ENCODE assay signal across 8 cellular contexts in genomic region chr1:212285685-212286436, GRCh38. TPM values are rescaled to one million over a fixed set of nuclear protein-coding genes. Genes with fewer than 3 reads are reported as not detected.
DNase-seq lines count a peak whose midpoint lies in the region; ATAC-seq and TF ChIP-seq lines count a peak whose summit lies in the region.

No MANE protein-coding gene starts in this region.

- H3K9me3 Mint-ChIP-seq in type B pancreatic cell: no peaks in the 10 kb centered on the region

- H3K4me1 ChIP-seq in trophoblast cell (ENCODE audit: control insufficient read depth in 1 of 2, insufficient read depth in 2 of 2, low read length in 2 of 2): peaks cover 0 to 6% of the 10 kb centered on the region in 2 experiments

- H3K23ac ChIP-seq in trophoblast cell (ENCODE audit: low read length): no peak overlapping the region

- H3K79me2 ChIP-seq in trophoblast cell (ENCODE audit: control insufficient read depth, insufficient read depth, low read length, poor library complexity): peaks cover 5% of the 10 kb centered on the region

- DNase-seq in Caki2 (ENCODE audit: low read depth): peak; percentile 73
- DNase-seq in HS-27A (ENCODE audit: low read depth): peak; percentile 24
- DNase-seq in RPMI8226: peak; percentile 76
- DNase-seq in activated gamma-delta T cell treated with anti-CD3 and anti-CD28 coated beads, Interleukin-2, amount 50 U/mL, for 16 hours (ENCODE audit: low read depth): peak; percentile 57
- peak in 41 of 42 donors; percentile 45 to 84 (median 67) for DNase-seq in head of caudate nucleus
- DNase-seq in trophoblast cell: peak; percentile 45 to 70
- peak; percentile 74 for DNase-seq in type B pancreatic cell (ENCODE audit: extremely low spot score, unreplicated experiment)

- H3K27me3 ChIP-seq in trophoblast cell (ENCODE audit: insufficient read depth, low read length): no peaks in the 10 kb centered on the region

- peak overlapping the region; percentile 34 for H2AFZ ChIP-seq in trophoblast cell (ENCODE audit: insufficient read depth, low read length, poor library complexity)

- peak overlapping the region; percentile 59 for H3K18ac ChIP-seq in trophoblast cell (ENCODE audit: low read length)

- no peak for TF ChIP-seq CTCF in type B pancreatic cell (conservative IDR thresholded peaks at IDR 0.05)

- H3K27ac ChIP-seq in trophoblast cell (ENCODE audit: low read depth, low read length): peak overlapping the region; percentile 61

- H3K4me3 ChIP-seq in trophoblast cell (ENCODE audit: low read depth, low read length): peak overlapping the region; percentile 99

- H3K79me1 ChIP-seq in trophoblast cell (ENCODE audit: low read length): peaks cover 8% of the 10 kb centered on the region

- H3K27me3 Mint-ChIP-seq in type B pancreatic cell: peaks cover 3% of the 10 kb centered on the region

- peaks cover 15% of the 10 kb centered on the region for H3K4me1 Mint-ChIP-seq in type B pancreatic cell (ENCODE audit: unreplicated experiment)

- H4K8ac ChIP-seq in trophoblast cell (ENCODE audit: low read depth, low read length): peak overlapping the region; percentile 49

- no peaks in the 10 kb centered on the region for H3K36me3 Mint-ChIP-seq in type B pancreatic cell

- peak overlapping the region; percentile 24 for H3K4ac ChIP-seq in trophoblast cell (ENCODE audit: low read depth, low read length)

- H4K12ac ChIP-seq in trophoblast cell (ENCODE audit: low read depth, low read length): peak overlapping the region; percentile 56

- ATAC-seq in GM19467 (IDR thresholded peaks at IDR 0.05; ENCODE audit: unreplicated experiment): peak; percentile 8

- H2BK120ac ChIP-seq in trophoblast cell (ENCODE audit: insufficient read depth, low read length, poor library complexity): no peak overlapping the region

- H2AK5ac ChIP-seq in trophoblast cell (ENCODE audit: low read length): no peak overlapping the region

- H3K9me3 ChIP-seq in trophoblast cell (ENCODE audit: insufficient read depth, low read depth, low read length): no peaks in the 10 kb centered on the region

- no CpG with 5 or more reads among the region's 83 CpGs for WGBS in trophoblast cell (ENCODE audit: extremely low coverage, insufficient coverage, insufficient read length)

- in situ Hi-C loops in Caki2 (cut with HindIII; ENCODE audit: low pct_unique_long_range_greater_than_20kb, low sequenced_read_pairs): no loop called here

- H3K4me3 Mint-ChIP-seq in type B pancreatic cell: peak overlapping the region; percentile 97

- H3K36me3 ChIP-seq in trophoblast cell (ENCODE audit: control insufficient read depth in 1 of 2, insufficient read depth in 2 of 2, low read length in 2 of 2): no peaks in the 10 kb centered on the region

- peak overlapping the region; percentile 94 for H3K27ac Mint-ChIP-seq in type B pancreatic cell

- H3K4me2 ChIP-seq in trophoblast cell (ENCODE audit: low read length): peak overlapping the region; percentile 100

- H2BK5ac ChIP-seq in trophoblast cell (ENCODE audit: low read depth, low read length, poor library complexity): peak overlapping the region; percentile 0

- intact Hi-C loops in head of caudate nucleus (cut with DNase I): loop anchor here (5.0 to 10.0 kb wide), 3 partner anchors 169 to 319 kb away; partner anchors contain the start of gene ATF3

- peak overlapping the region; percentile 45 for H4K91ac ChIP-seq in trophoblast cell (ENCODE audit: low read depth, low read length)

- peak overlapping the region; percentile 91 for H3K9ac ChIP-seq in trophoblast cell (ENCODE audit: low read length)

- peak overlapping the region; percentile 41 for H3K14ac ChIP-seq in trophoblast cell (ENCODE audit: low read length)

- H2BK12ac ChIP-seq in trophoblast cell (ENCODE audit: low read length): no peak overlapping the region

RNA-seq across cellular contexts. Expression of gene PPP2R5A, which starts 0.7 kb away (rescaled TPM):
- total RNA-seq in Caki2 (2014; rRNA removed; shearing (Covaris generic); ENCODE audit: low replicate concordance): 69.9 and 85.8 TPM in 2 replicates
- polyA plus RNA-seq in trophoblast cell (2013): 7.5 and 7.7 TPM in 2 replicates
- 20.6 and 34.0 TPM in 2 replicates for total RNA-seq in type B pancreatic cell (ENCODE audit: low replicate concordance)

Comparison
In these comparisons a context has a peak if more than half of its experiments do, and no peak if none do; other contexts are left out.
1. Peak in every context shown above with its lines: DNase-seq, ATAC-seq, H3K4me3 ChIP-seq and H3K27ac ChIP-seq.
2. DNase-seq: peak in every context shown above with its lines; median percentile 76 in RPMI8226; 74 in type B pancreatic cell; 73 in Caki2; 67 in head of caudate nucleus; 58 in trophoblast cell; 57 in activated gamma-delta T cell treated with anti-CD3 and anti-CD28 coated beads, Interleukin-2, amount 50 U/mL, for 16 hours; 24 in HS-27A.